17 cellular contexts compared by ENCODE assay signal in genomic region chr7:148492157-148492860, GRCh38.
"Had no signal": no experiment of that assay in that cellular context is flagged by ENCODE, and none has a peak within 500 bp of the region (broad histone marks: within the 10 kb centered on the region; RNA-seq: fewer than 3 reads in every experiment).

No MANE protein-coding gene starts in this region.

- ATAC-seq: activated T-helper 17 cell treated with anti-CD3 and anti-CD28 coated beads, Interleukin-2, amount 50 U/mL, for 72 hours; gastrocnemius medialis; lower lobe of right lung; stimulated activated naive CD8-positive, alpha-beta T cell treated with anti-CD3 and anti-CD28 coated beads, Interleukin-15, Interleukin-2, amounts not matched to agents 100 U/mL and 50 U/mL, for 24 hours; T-cell had no signal

- H3K4me3 ChIP-seq: adrenal gland, gastrocnemius medialis, lower lobe of right lung, neural progenitor cell, ovary, suprapubic skin, upper lobe of left lung had no signal

- H3K4me1 ChIP-seq: adrenal gland, gastrocnemius medialis, lower lobe of right lung, neural progenitor cell, suprapubic skin, upper lobe of left lung had no signal

- H3K27ac ChIP-seq: adrenal gland, gastrocnemius medialis, lower lobe of right lung, neural progenitor cell, ovary, suprapubic skin, upper lobe of left lung had no signal

- DNase-seq: activated CD4-positive, alpha-beta T cell treated with anti-CD3 and anti-CD28 coated beads for 4 hours; activated naive CD4-positive, alpha-beta T cell treated with anti-CD3 and anti-CD28 coated beads, Interleukin-2, amount 10 ng/mL, durations not matched to agents 7 days and 5 days; activated T-cell treated with anti-CD3 and anti-CD28 coated beads for 4 hours; adrenal gland; gastrocnemius medialis; kidney glomerular epithelial cell; lower lobe of right lung; midbrain; ovary; stimulated activated CD4-positive, alpha-beta T cell treated with anti-CD3 and anti-CD28 coated beads, Interleukin-2, amount 100 ng/mL, for 48 hours; stimulated activated naive CD8-positive, alpha-beta T cell treated with anti-CD3 and anti-CD28 coated beads, Interleukin-15, Interleukin-2, amounts not matched to agents 100 U/mL and 50 U/mL, for 24 hours; T-cell; T1000; upper lobe of left lung had no signal

- H3K36me3 ChIP-seq: adrenal gland, gastrocnemius medialis, lower lobe of right lung, neural progenitor cell, ovary, suprapubic skin, upper lobe of left lung had no signal

- H3K4me2 ChIP-seq: neural progenitor cell had no signal

- H3K27me3 ChIP-seq: adrenal gland, neural progenitor cell, ovary, upper lobe of left lung had no signal

- H3K9ac ChIP-seq: neural progenitor cell had no signal

- H2AFZ ChIP-seq: neural progenitor cell had no signal

- H3K9me3 ChIP-seq: adrenal gland, gastrocnemius medialis, ovary had no signal
